ENCODE assay signal across 10 cellular contexts in genomic region chr7:29747645-29748245, GRCh38. TPM values are rescaled to one million over a fixed set of nuclear protein-coding genes. Genes with fewer than 3 reads are reported as not detected.
DNase-seq lines count a peak whose midpoint lies in the region; ATAC-seq and TF ChIP-seq lines count a peak whose summit lies in the region.
"Not testable (repeated sequence)": the region's sequence is repeated elsewhere in the genome, so short reads cannot be mapped to it uniquely, and the experiment has no call there.
"Had no signal": no experiment of that assay in that cellular context is flagged by ENCODE, and none has a peak within 500 bp of the region (broad histone marks: within the 10 kb centered on the region; RNA-seq: fewer than 3 reads in every experiment).

No MANE protein-coding gene starts in this region.

- H3K9ac ChIP-seq in liver (ENCODE audit: low read depth in 1 of 2, low read length in 2 of 2), result not testable (repeated sequence)

- ATAC-seq in SK-N-SH treated with all-trans-retinoic acid at 6 μM for 48 hours (peak; percentile 33), esophagus mucosa (peak; percentile 42), heart right ventricle (peak in 7 of 8 donors; percentile 20 to 65 (median 60)), sciatic nerve (peak; percentile 79)

- not testable (repeated sequence) for H3K4me3 ChIP-seq in heart right ventricle; liver (ENCODE audit: low read depth in 1 of 3, low read length in 3 of 3)

- DNase-seq in DMS53 (lab: John Stamatoyannopoulos, UW) (peak; percentile 47), NCI-H146 treated with DMSO at 0.1 percent for 48 hours (lab: John Stamatoyannopoulos, UW; ENCODE audit: unreplicated experiment) (peak; percentile 3)
- not testable (repeated sequence) for DNase-seq in heart right ventricle; sciatic nerve (ENCODE audit: low spot score)

- WGBS in heart right ventricle, 2 donors, result 36 to 57% methylated on average over 5 of the region's 5 CpGs
- WGBS in liver, result 28% methylated on average over 5 of the region's 5 CpGs

- H3K27me3 ChIP-seq in heart right ventricle; liver (ENCODE audit: control insufficient read depth in 4 of 4, insufficient read depth in 4 of 4, low read length in 3 of 4): not testable (repeated sequence)

- not testable (repeated sequence) for H3K9me3 ChIP-seq in heart right ventricle; liver (ENCODE audit: control insufficient read depth in 4 of 4, low read length in 3 of 4)

- TF ChIP-seq RAD21 in liver (IDR thresholded peaks at IDR 0.05), result not testable (repeated sequence)

- intact Hi-C loops in heart right ventricle (cut with DNase I), result loop anchor here in 9 of 10 donors (1.0 to 10.0 kb wide), 6 partner anchors 103 to 317 kb away; no protein-coding TSS in a partner anchor
- intact Hi-C loops in sciatic nerve (cut with DNase I), result not testable (repeated sequence)

- not testable (repeated sequence) for TF ChIP-seq CTCF in heart right ventricle (IDR thresholded peaks at IDR 0.05); liver (IDR thresholded peaks at IDR 0.05; ENCODE audit: low read depth, low read length, missing input control)

- not testable (repeated sequence) for H3K27ac ChIP-seq in heart right ventricle; liver (ENCODE audit: low read depth in 1 of 2, low read length in 2 of 2)

- peaks cover 0 to 16% (median 4%) of the 10 kb centered on the region in 9 donors for H3K4me1 ChIP-seq in heart right ventricle
- H3K4me1 ChIP-seq in liver (ENCODE audit: control insufficient read depth in 4 of 4, insufficient read depth in 4 of 4, low read length in 3 of 4), result not testable (repeated sequence)

- not testable (repeated sequence) for H3K36me3 ChIP-seq in heart right ventricle; liver (ENCODE audit: control insufficient read depth in 4 of 4, insufficient read depth in 3 of 4, low read depth in 1 of 4, low read length in 3 of 4)

TF ChIP-seq in liver, 16 proteins besides CTCF, POLR2A, EP300 and RAD21:
- TF ChIP-seq FOXA2 (IDR thresholded peaks at IDR 0.05) (peak; percentile 46), MAX (IDR thresholded peaks at IDR 0.05) (peak; percentile 80), SP1 (IDR thresholded peaks at IDR 0.05) (peak; percentile 42), RXRA (IDR thresholded peaks at IDR 0.05) (peak in 1 of 2 donors; percentile 37), EGR1 (IDR thresholded peaks at IDR 0.05; ENCODE audit: low read depth in 2 of 2) (peak in 1 of 2 donors; percentile 45), JUND (IDR thresholded peaks at IDR 0.05) (peak in 1 of 2 donors; percentile 24), NR2F2 (IDR thresholded peaks at IDR 0.05) (peak; percentile 85), HNF4A (conservative IDR thresholded peaks at IDR 0.05) (peak; percentile 58 to 59)

RNA-seq across cellular contexts. Expression of gene WIPF3, which starts 58.6 kb away (rescaled TPM):
- total RNA-seq in esophagus mucosa, result 1.2 TPM
- 10 to 100 TPM in 3 of 10 donors, 1 to 10 TPM in 7; 4.4 to 15.4 (median 7.7) TPM for total RNA-seq in heart right ventricle
- polyA plus RNA-seq in heart right ventricle, result 1 to 10 TPM; 1.1 to 6.7 TPM
- under 1 TPM in 1 of 2 donors, not detected in 1; 0.14 TPM for total RNA-seq in liver
- under 1 TPM; 0.10 to 0.23 TPM for polyA plus RNA-seq in liver
- 5.3 TPM for total RNA-seq in sciatic nerve
- total RNA-seq: G401, H4 had no signal
- polyA plus RNA-seq: CD14-positive monocyte had no signal
